ENCODE assay signal across 8 cellular contexts in genomic region chr1:109895720-109896504, GRCh38. TPM values are rescaled to one million over a fixed set of nuclear protein-coding genes. Genes with fewer than 3 reads are reported as not detected.
DNase-seq lines count a peak whose midpoint lies in the region; ATAC-seq and TF ChIP-seq lines count a peak whose summit lies in the region.

No MANE protein-coding gene starts in this region.

- no peaks in the 10 kb centered on the region for H3K9me3 ChIP-seq in osteoblast (ENCODE audit: low read depth, low read length)

- H3K79me2 ChIP-seq in osteoblast (ENCODE audit: insufficient read depth, low read length), result no peaks in the 10 kb centered on the region

- H3K4me3 ChIP-seq in osteoblast (ENCODE audit: insufficient read depth, low read length), result no peak overlapping the region

- no peaks in the 10 kb centered on the region for H3K27me3 ChIP-seq in osteoblast (ENCODE audit: insufficient read depth, low read length)

- no peaks in the 10 kb centered on the region for H3K36me3 ChIP-seq in osteoblast (ENCODE audit: insufficient read depth, low read length)

- TF ChIP-seq CTCF in RWPE1 (conservative IDR thresholded peaks at IDR 0.05; ENCODE audit: low read depth) (no peak), osteoblast (IDR thresholded peaks at IDR 0.05; ENCODE audit: extremely low read depth, low read depth, low read length) (no peak)

- peaks cover 17% of the 10 kb centered on the region for H3K4me1 ChIP-seq in osteoblast (ENCODE audit: insufficient read depth, low read length)

- peak overlapping the region; percentile 6 for H3K4me2 ChIP-seq in osteoblast (ENCODE audit: insufficient read depth, low read length)

- H4K20me1 ChIP-seq in osteoblast (ENCODE audit: insufficient read depth, low read length), result no peaks in the 10 kb centered on the region

- CTCF ChIA-PET in RWPE1 (lab: Yijun Ruan, JAX), result interaction anchor here (0.6 to 0.8 kb wide), 2 partner anchors 8 to 92 kb away, joined by 3 read pairs; no protein-coding TSS in a partner anchor

- H3K27ac ChIP-seq in RWPE1, result no peak overlapping the region
- H3K27ac ChIP-seq in osteoblast (ENCODE audit: low read depth, low read length), result peak overlapping the region; percentile 43

- ATAC-seq in HG03175 (IDR thresholded peaks at IDR 0.05; ENCODE audit: unreplicated experiment), result no peak
- no peak for ATAC-seq in GM21717 (IDR thresholded peaks at IDR 0.05; ENCODE audit: unreplicated experiment)
- no peak for ATAC-seq in GM19351 (IDR thresholded peaks at IDR 0.05; ENCODE audit: unreplicated experiment)

- peak overlapping the region; percentile 35 for H2AFZ ChIP-seq in osteoblast (ENCODE audit: low read length)

- POLR2A ChIA-PET in RWPE1 (lab: Yijun Ruan, JAX; ENCODE audit: low non-redundant PET), result no interaction called here

- DNase-seq in Daoy (ENCODE audit: low read depth) (peak; percentile 72), RWPE1 (ENCODE audit: low spot score) (peak; percentile 39), fibroblast of gingiva (ENCODE audit: low read depth) (peak; percentile 41), osteoblast (ENCODE audit: insufficient read length, low spot score, missing footprints) (peak; percentile 94), Kasumi-1 (lab: John Stamatoyannopoulos, UW) (no peak)

RNA-seq across cellular contexts. Expression of gene CSF1, which starts 14.7 kb away (rescaled TPM):
- 12.9 and 23.2 TPM in 2 replicates for total RNA-seq in Daoy (2014; rRNA removed; shearing (Covaris generic))
- 38.0 and 53.9 TPM in 2 replicates for total RNA-seq in osteoblast

Comparison
In these comparisons a context has a peak if more than half of its experiments do, and no peak if none do; other contexts are left out.
1. DNase-seq: peak in Daoy (single experiment), RWPE1 (single experiment), fibroblast of gingiva (single experiment) and osteoblast (single experiment); none in Kasumi-1 (0 of 2).